21 cellular contexts compared by ENCODE assay signal in the genomic region with DNA sequence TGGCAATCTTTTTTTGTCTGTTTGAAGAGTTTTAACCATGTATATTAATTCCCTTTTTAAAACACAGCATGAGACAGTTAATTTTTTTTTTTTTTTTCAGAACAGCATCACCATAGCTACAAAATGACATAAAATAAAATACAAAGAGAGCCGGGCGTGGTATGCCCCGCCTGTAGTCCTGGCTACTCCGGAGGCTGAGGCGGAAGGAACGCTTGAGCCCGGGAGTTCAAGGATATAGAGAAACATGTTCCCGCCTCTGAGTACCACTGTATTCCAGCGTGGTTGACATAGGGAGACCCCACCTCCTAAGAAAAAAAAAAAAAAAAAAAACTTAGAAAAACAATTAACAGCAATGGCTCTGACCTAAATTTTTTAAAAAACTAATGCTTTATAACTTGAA.
"Had no signal": no experiment of that assay in that cellular context is flagged by ENCODE, and none has a peak within 500 bp of the region (broad histone marks: within the 10 kb centered on the region; RNA-seq: fewer than 3 reads in every experiment).

No MANE protein-coding gene starts in this region.

- DNase-seq: dermis blood vessel endothelial cell; effector memory CD4-positive, alpha-beta T cell; hypothalamus; immature natural killer cell; islet precursor cell; kidney glomerular epithelial cell; naive thymus-derived CD4-positive, alpha-beta T cell; stimulated activated CD4-positive, alpha-beta T cell treated with anti-CD3 and anti-CD28 coated beads, Interleukin-12 subunit alpha, Interleukin-12 subunit beta, amount 100 ng/mL, for 4 hours; stimulated activated CD4-positive, alpha-beta T cell treated with anti-CD3 and anti-CD28 coated beads, Interleukin-1b, Interleukin-23, amount 100 ng/mL, for 48 hours; stimulated activated CD4-positive, alpha-beta T cell treated with anti-CD3 and anti-CD28 coated beads, Interleukin-4, amount 100 ng/mL, for 1 hour; stimulated activated CD8-positive, alpha-beta memory T cell treated with anti-CD3 and anti-CD28 coated beads, Interleukin-4, amount 100 ng/mL, for 48 hours; stimulated activated naive CD4-positive, alpha-beta T cell; stimulated activated naive CD8-positive, alpha-beta T cell treated with anti-CD3 and anti-CD28 coated beads, Interleukin-15, amount 100 ng/mL, for 72 hours; thyroid gland had no signal

- H3K9ac ChIP-seq: neural progenitor cell, parathyroid adenoma had no signal

- H3K4me1 ChIP-seq: neural progenitor cell, parathyroid adenoma, suprapubic skin, thyroid gland had no signal

- H3K79me2 ChIP-seq: parathyroid adenoma had no signal

- H3K4me3 ChIP-seq: coronary artery, lung, neural progenitor cell, skin epidermis, suprapubic skin, thyroid gland had no signal

- ATAC-seq: naive thymus-derived CD4-positive, alpha-beta T cell; stimulated activated naive CD8-positive, alpha-beta T cell treated with anti-CD3 and anti-CD28 coated beads, Interleukin-15, amount 100 ng/mL, for 72 hours had no signal

- H3K4me2 ChIP-seq: neural progenitor cell had no signal

- FAIRE-seq: frontal cortex had no signal

- H3K9me3 ChIP-seq: suprapubic skin, thyroid gland had no signal

- H3K36me3 ChIP-seq: neural progenitor cell, suprapubic skin, thyroid gland had no signal

- H2AFZ ChIP-seq: neural progenitor cell, parathyroid adenoma had no signal

- H3K27me3 ChIP-seq: neural progenitor cell, thyroid gland had no signal

- H3K27ac ChIP-seq: coronary artery, neural progenitor cell, parathyroid adenoma, skin epidermis, suprapubic skin, thyroid gland had no signal
